In genomic region chr15:65094294-65094995, GRCh38 we compare ENCODE assay signal across 1 cellular context.
TF ChIP-seq lines count a peak whose summit lies in the region.

No MANE protein-coding gene starts in this region.

TF ChIP-seq in H1, 55 proteins besides CTCF, POLR2A, EP300 and RAD21:
- TF ChIP-seq TAF1 (IDR thresholded peaks at IDR 0.05; ENCODE audit: low read depth, low read length): no peak
- TF ChIP-seq SIN3A (conservative IDR thresholded peaks at IDR 0.05 in 1 of 2, IDR thresholded peaks at IDR 0.05 in 1 of 2; ENCODE audit: low read depth in 1 of 2, low read length in 2 of 2): no peak
- no peak for TF ChIP-seq RFX5 (IDR thresholded peaks at IDR 0.05; ENCODE audit: borderline replicate concordance, low read depth, low read length)
